In the genomic region with DNA sequence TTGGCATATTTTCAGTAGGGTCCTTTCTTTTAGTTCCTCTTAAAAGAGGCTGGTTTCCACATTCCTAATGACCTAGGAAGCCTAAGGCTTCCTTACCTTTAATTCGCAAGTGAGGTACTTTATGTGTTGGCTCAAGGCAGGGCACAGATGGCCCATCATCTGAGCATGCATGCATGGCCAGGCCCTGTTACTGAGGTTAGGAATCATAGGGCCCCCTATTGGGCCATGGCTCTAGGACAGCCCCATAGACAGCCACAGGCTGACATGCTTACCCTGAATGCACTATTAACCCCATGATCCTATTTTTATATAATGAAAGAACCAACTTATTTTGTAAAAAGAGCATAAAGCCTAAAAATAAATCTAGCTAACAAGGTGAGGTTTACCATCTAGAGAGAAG, we compare ENCODE assay signal across 22 cellular contexts.
"Had no signal": no experiment of that assay in that cellular context is flagged by ENCODE, and none has a peak within 500 bp of the region (broad histone marks: within the 10 kb centered on the region; RNA-seq: fewer than 3 reads in every experiment).

No MANE protein-coding gene starts in this region.

- H3K27ac Mint-ChIP-seq: naive thymus-derived CD4-positive, alpha-beta T cell; nephron progenitor cell had no signal

- H3K4me3 Mint-ChIP-seq: naive thymus-derived CD4-positive, alpha-beta T cell; nephron progenitor cell had no signal

- ATAC-seq: esophagus mucosa; gastroesophageal sphincter; left lobe of liver; naive thymus-derived CD4-positive, alpha-beta T cell had no signal

- DNase-seq: cortex of kidney; effector CD8-positive, alpha-beta T cell; foreskin fibroblast; glutamatergic neuron; islet precursor cell; mammary epithelial cell; naive thymus-derived CD4-positive, alpha-beta T cell; nephron progenitor cell; posterior cingulate gyrus; sigmoid colon; stimulated activated CD4-positive, alpha-beta T cell treated with anti-CD3 and anti-CD28 coated beads, Interleukin-2, amount 100 ng/mL, for 24 hours; stimulated activated CD4-positive, alpha-beta T cell treated with anti-CD3 and anti-CD28 coated beads, Interleukin-4, amount 100 ng/mL, for 4 hours; stimulated activated naive CD4-positive, alpha-beta T cell; stomach; transverse colon had no signal

- H3K4me3 ChIP-seq: dorsolateral prefrontal cortex, gastroesophageal sphincter, right atrium auricular region, sigmoid colon, skin epidermis, stomach, thoracic aorta, transverse colon had no signal

- H3K27me3 Mint-ChIP-seq: naive thymus-derived CD4-positive, alpha-beta T cell had no signal

- H3K4me1 ChIP-seq: gastroesophageal sphincter, right atrium auricular region, sigmoid colon, stomach, transverse colon had no signal

- H3K9me3 ChIP-seq: right atrium auricular region, sigmoid colon, thoracic aorta, transverse colon had no signal

- H3K27me3 ChIP-seq: dorsolateral prefrontal cortex, gastroesophageal sphincter, right atrium auricular region, sigmoid colon, transverse colon had no signal

- H3K27ac ChIP-seq: dorsolateral prefrontal cortex, gastroesophageal sphincter, right atrium auricular region, sigmoid colon, skin epidermis, stomach, thoracic aorta, transverse colon had no signal

- H3K36me3 Mint-ChIP-seq: naive thymus-derived CD4-positive, alpha-beta T cell had no signal

- H3K36me3 ChIP-seq: gastroesophageal sphincter, right atrium auricular region, sigmoid colon, stomach, thoracic aorta, transverse colon had no signal

- H3K9me3 Mint-ChIP-seq: nephron progenitor cell had no signal
